ENCODE assay signal across 8 cellular contexts in genomic region chr16:14302399-14303181, GRCh38.
DNase-seq lines count a peak whose midpoint lies in the region; ATAC-seq and TF ChIP-seq lines count a peak whose summit lies in the region.

No MANE protein-coding gene starts in this region.

- H3K36me3 Mint-ChIP-seq in nephron (ENCODE audit: low read depth) = no peaks in the 10 kb centered on the region

- peak overlapping the region; percentile 86 to 94 (median 92) for H3K4me3 Mint-ChIP-seq in nephron

- CTCF ChIA-PET in AG04449 (lab: Yijun Ruan, JAX) = interaction anchor here (0.5 to 2.0 kb wide), 5 partner anchors 53 to 380 kb away, joined by 3 to 7 read pairs (median 3); no protein-coding TSS in a partner anchor

- H3K4me1 Mint-ChIP-seq in nephron = peaks cover 39% of the 10 kb centered on the region

- no peak for TF ChIP-seq CTCF in AG04449 (IDR thresholded peaks at IDR 0.05; ENCODE audit: insufficient read depth, low read length, missing control alignments)
- no peak for TF ChIP-seq CTCF in VCaP (conservative IDR thresholded peaks at IDR 0.05)
- TF ChIP-seq CTCF in esophagus muscularis mucosa (IDR thresholded peaks at IDR 0.05) = no peak
- no peak for TF ChIP-seq CTCF in nephron (IDR thresholded peaks at IDR 0.05; ENCODE audit: unreplicated experiment in 3 of 3)

- no peak for DNase-seq in AG04449 (ENCODE audit: low read depth, low spot score)
- no peak for DNase-seq in esophagus muscularis mucosa (ENCODE audit: extremely low spot score)

- intact Hi-C loops in esophagus muscularis mucosa (cut with DNase I) = loop anchor here (5.0 kb wide), 1 partner anchor 60 kb away; no protein-coding TSS in a partner anchor

- no peaks in the 10 kb centered on the region for H3K36me3 ChIP-seq in esophagus muscularis mucosa

- ATAC-seq in GM18861 (IDR thresholded peaks at IDR 0.05; ENCODE audit: unreplicated experiment) (peak; percentile 14), HG03095 (IDR thresholded peaks at IDR 0.05; ENCODE audit: unreplicated experiment) (peak; percentile 9), GM21360 (IDR thresholded peaks at IDR 0.05; ENCODE audit: unreplicated experiment) (no peak), HG03469 (IDR thresholded peaks at IDR 0.05; ENCODE audit: unreplicated experiment) (no peak)

- TF ChIP-seq POLR2A in esophagus muscularis mucosa (IDR thresholded peaks at IDR 0.05; ENCODE audit: low read depth) = no peak

- no peak for TF ChIP-seq EP300 in esophagus muscularis mucosa (IDR thresholded peaks at IDR 0.05)

- H3K9me3 ChIP-seq in esophagus muscularis mucosa = no peaks in the 10 kb centered on the region

- peaks cover 39% of the 10 kb centered on the region for H3K27me3 Mint-ChIP-seq in nephron (ENCODE audit: low read depth)

- H3K27ac ChIP-seq in VCaP = peak overlapping the region; percentile 71; the same call in 1 of the 2 replicates
- peak overlapping the region; percentile 90 to 94 (median 92) for H3K27ac ChIP-seq in esophagus muscularis mucosa (replicated peaks in 1 of 4)

- under 1% methylated on average over 10 of the region's 86 CpGs for WGBS in esophagus muscularis mucosa

- H3K9me3 Mint-ChIP-seq in nephron = no peaks in the 10 kb centered on the region

- peaks cover 32 to 59% (median 53%) of the 10 kb centered on the region in 4 donors for H3K4me1 ChIP-seq in esophagus muscularis mucosa

- H3K27me3 ChIP-seq in esophagus muscularis mucosa = no peaks in the 10 kb centered on the region

- peak overlapping the region; percentile 82 for H3K4me3 ChIP-seq in AG04449 (ENCODE audit: low read depth, low read length)
- H3K4me3 ChIP-seq in esophagus muscularis mucosa = peak overlapping the region; percentile 99

- peak overlapping the region in 2 of 3 experiments; percentile 32 to 70 for H3K27ac Mint-ChIP-seq in nephron

- POLR2A ChIA-PET in AG04449 (lab: Yijun Ruan, JAX) = interaction anchor here (1.6 kb wide), 2 partner anchors 16 to 199 kb away, joined by 4 to 6 read pairs; no protein-coding TSS in a partner anchor

Comparison
In these comparisons a context has a peak if more than half of its experiments do, and no peak if none do; other contexts are left out.
1. ATAC-seq: peak in GM18861 (single experiment) and HG03095 (single experiment); none in GM21360 (single experiment) and HG03469 (single experiment).